8 cellular contexts compared by ENCODE assay signal in genomic region chr10:102868976-102869289, GRCh38. TPM values are rescaled to one million over a fixed set of nuclear protein-coding genes. Genes with fewer than 3 reads are reported as not detected.
DNase-seq lines count a peak whose midpoint lies in the region; ATAC-seq lines count a peak whose summit lies in the region.

No MANE protein-coding gene starts in this region.

- H3K4me1 Mint-ChIP-seq in activated CD4-positive, alpha-beta memory T cell treated with anti-CD3 and anti-CD28 coated beads for 36 hours (ENCODE audit: low read depth), result peaks cover 5% of the 10 kb centered on the region
- H3K4me1 Mint-ChIP-seq in stimulated activated naive CD8-positive, alpha-beta T cell treated with anti-CD3 and anti-CD28 coated beads, Interleukin-15, amount 100 ng/mL, for 72 hours, result peaks cover 14% of the 10 kb centered on the region

- no peak for ATAC-seq in stimulated activated naive CD8-positive, alpha-beta T cell treated with anti-CD3 and anti-CD28 coated beads, Interleukin-15, amount 100 ng/mL, for 72 hours

- no peaks in the 10 kb centered on the region for H3K36me3 ChIP-seq in iPS-18a (ENCODE audit: control insufficient read depth, low read depth, low read length)

- H3K9ac ChIP-seq in iPS-18a (ENCODE audit: low read length), result peak overlapping the region; percentile 82

- H3K36me3 Mint-ChIP-seq in activated CD4-positive, alpha-beta memory T cell treated with anti-CD3 and anti-CD28 coated beads for 36 hours, result peaks cover under 1% of the 10 kb centered on the region

- no peak overlapping the region for H3K27ac Mint-ChIP-seq in activated CD4-positive, alpha-beta memory T cell treated with anti-CD3 and anti-CD28 coated beads for 36 hours
- peak overlapping the region in 1 of 2 donors; percentile 93 for H3K27ac Mint-ChIP-seq in stimulated activated naive CD8-positive, alpha-beta T cell treated with anti-CD3 and anti-CD28 coated beads, Interleukin-15, amount 100 ng/mL, for 72 hours

- CTCF ChIA-PET in activated CD4-positive, alpha-beta memory T cell treated with anti-CD3 and anti-CD28 coated beads for 36 hours (lab: Charles Lee), result no interaction called here

- peak; percentile 4 for DNase-seq in NCI-H748 (lab: John Stamatoyannopoulos, UW; ENCODE audit: unreplicated experiment)
- DNase-seq in NCI-H748 treated with DMSO at 0.1 percent for 48 hours (lab: John Stamatoyannopoulos, UW), result no peak
- no peak for DNase-seq in activated CD4-positive, alpha-beta memory T cell treated with anti-CD3 and anti-CD28 coated beads for 36 hours
- no peak for DNase-seq in stimulated activated naive CD8-positive, alpha-beta T cell treated with anti-CD3 and anti-CD28 coated beads, Interleukin-15, amount 100 ng/mL, for 72 hours
- DNase-seq in OCI-M2 (lab: John Stamatoyannopoulos, UW; ENCODE audit: unreplicated experiment), result no peak
- no peak for DNase-seq in head of caudate nucleus
- no peak for DNase-seq in stimulated activated naive CD4-positive, alpha-beta T cell (lab: John Stamatoyannopoulos, UW)

- peak overlapping the region; percentile 72 for H3K4me3 ChIP-seq in iPS-18a (ENCODE audit: low read length)

- H3K27ac ChIP-seq in iPS-18a (ENCODE audit: low read length), result no peak overlapping the region

- peak overlapping the region; percentile 60 for H3K4me3 Mint-ChIP-seq in activated CD4-positive, alpha-beta memory T cell treated with anti-CD3 and anti-CD28 coated beads for 36 hours
- H3K4me3 Mint-ChIP-seq in stimulated activated naive CD8-positive, alpha-beta T cell treated with anti-CD3 and anti-CD28 coated beads, Interleukin-15, amount 100 ng/mL, for 72 hours, result peak overlapping the region; percentile 76 to 78

- POLR2A ChIA-PET in activated CD4-positive, alpha-beta memory T cell treated with anti-CD3 and anti-CD28 coated beads for 36 hours (lab: Charles Lee), result no interaction called here

- H3K27me3 ChIP-seq in iPS-18a (ENCODE audit: control insufficient read depth, insufficient read depth, low read length), result no peaks in the 10 kb centered on the region

- no peaks in the 10 kb centered on the region for H3K4me1 ChIP-seq in iPS-18a (ENCODE audit: control insufficient read depth, low read depth, low read length)

- H3K27me3 Mint-ChIP-seq in activated CD4-positive, alpha-beta memory T cell treated with anti-CD3 and anti-CD28 coated beads for 36 hours, result peaks cover 17% of the 10 kb centered on the region
- peaks cover 36% of the 10 kb centered on the region for H3K27me3 Mint-ChIP-seq in stimulated activated naive CD8-positive, alpha-beta T cell treated with anti-CD3 and anti-CD28 coated beads, Interleukin-15, amount 100 ng/mL, for 72 hours

- no peaks in the 10 kb centered on the region for H3K9me3 ChIP-seq in iPS-18a (ENCODE audit: control insufficient read depth, low read depth, low read length)

- intact Hi-C loops in activated CD4-positive, alpha-beta memory T cell treated with anti-CD3 and anti-CD28 coated beads for 36 hours (cut with micrococcal nuclease), result no loop called here
- intact Hi-C loops in head of caudate nucleus (cut with DNase I), result no loop called here

- no peaks in the 10 kb centered on the region for H3K9me3 Mint-ChIP-seq in activated CD4-positive, alpha-beta memory T cell treated with anti-CD3 and anti-CD28 coated beads for 36 hours
- H3K9me3 Mint-ChIP-seq in stimulated activated naive CD8-positive, alpha-beta T cell treated with anti-CD3 and anti-CD28 coated beads, Interleukin-15, amount 100 ng/mL, for 72 hours, result no peaks in the 10 kb centered on the region

RNA-seq across cellular contexts. Expression of gene AS3MT, which starts 0.3 kb away (rescaled TPM):
- total RNA-seq in activated CD4-positive, alpha-beta memory T cell treated with anti-CD3 and anti-CD28 coated beads for 36 hours, result under 1 TPM; 0.59 to 0.85 TPM

RNA-seq across cellular contexts. Expression of gene BORCS7, which starts 14.9 kb away (rescaled TPM):
- 1 to 10 TPM; 5.0 to 5.9 TPM for total RNA-seq in activated CD4-positive, alpha-beta memory T cell treated with anti-CD3 and anti-CD28 coated beads for 36 hours

RNA-seq across cellular contexts. Expression of gene CYP17A1, which starts 31.7 kb away (rescaled TPM):
- not detected for total RNA-seq in activated CD4-positive, alpha-beta memory T cell treated with anti-CD3 and anti-CD28 coated beads for 36 hours

RNA-seq across cellular contexts. Expression of gene CNNM2, which starts 49.2 kb away (rescaled TPM):
- 1 to 10 TPM; 4.0 to 4.2 TPM for total RNA-seq in activated CD4-positive, alpha-beta memory T cell treated with anti-CD3 and anti-CD28 coated beads for 36 hours
